In the genomic region with DNA sequence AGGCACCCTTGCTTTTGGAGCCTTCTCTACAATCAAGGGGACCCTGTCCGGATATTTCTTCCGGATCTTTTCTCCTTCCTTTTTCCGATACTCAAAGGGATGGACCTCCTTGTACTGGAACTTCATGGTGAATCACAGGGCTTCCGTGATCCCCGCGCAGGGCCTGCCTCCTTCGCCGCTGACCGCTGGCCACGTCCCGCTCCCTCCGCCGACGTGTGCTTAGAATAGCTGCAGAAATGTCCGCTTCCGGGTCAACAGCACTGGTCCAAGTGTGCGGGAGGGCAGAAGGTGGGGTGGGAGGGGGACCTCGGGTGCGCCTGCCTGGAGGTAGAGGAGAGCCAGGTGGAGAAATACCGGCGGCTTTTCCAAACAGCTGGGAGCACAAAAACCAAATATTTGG, we compare ENCODE assay signal across 27 cellular contexts.
"Had no signal": no experiment of that assay in that cellular context is flagged by ENCODE, and none has a peak within 500 bp of the region (broad histone marks: within the 10 kb centered on the region; RNA-seq: fewer than 3 reads in every experiment).

No MANE protein-coding gene starts in this region.

- H3K9me3 Mint-ChIP-seq: activated CD4-positive, alpha-beta T cell treated with anti-CD3 and anti-CD28 coated beads, Interleukin-2, amount 10 ng/mL, durations not matched to agents 7 days and 5 days; activated CD8-positive, alpha-beta T cell treated with anti-CD3 and anti-CD28 coated beads for 36 hours; activated naive CD4-positive, alpha-beta T cell treated with anti-CD3 and anti-CD28 coated beads, Interleukin-2, amount 10 ng/mL, durations not matched to agents 7 days and 5 days; activated naive CD4-positive, alpha-beta T cell treated with anti-CD3 and anti-CD28 coated beads, Interleukin-2, amount 50 U/mL, for 72 hours; activated naive CD8-positive, alpha-beta T cell treated with anti-CD3 and anti-CD28 coated beads, Interleukin-2, amount 10 ng/mL, durations not matched to agents 7 days and 5 days; activated T-cell treated with anti-CD3 and anti-CD28 coated beads, Interleukin-2, amount 50 U/mL, for 24 hours; activated T-cell treated with anti-CD3 and anti-CD28 coated beads, Interleukin-2, amount 50 U/mL, for 72 hours; brain; central memory CD8-positive, alpha-beta T cell; dendritic cell treated with granulocyte-macrophage colony-stimulating factor and Interleukin-4, amounts not matched to agents 40 ng/mL and 50 ng/mL, for 4 days; endodermal cell; WTC11 had no signal

- H3K27me3 Mint-ChIP-seq: activated CD4-positive, alpha-beta T cell treated with anti-CD3 and anti-CD28 coated beads, Interleukin-2, amount 10 ng/mL, durations not matched to agents 7 days and 5 days; activated CD8-positive, alpha-beta T cell treated with anti-CD3 and anti-CD28 coated beads for 36 hours; activated naive CD8-positive, alpha-beta T cell treated with anti-CD3 and anti-CD28 coated beads, Interleukin-2, amount 10 ng/mL, durations not matched to agents 7 days and 5 days; activated T-cell treated with anti-CD3 and anti-CD28 coated beads, Interleukin-2, amount 50 U/mL, for 24 hours; central memory CD8-positive, alpha-beta T cell had no signal

- H3K27ac ChIP-seq: ascending aorta, coronary artery, dorsolateral prefrontal cortex, esophagus muscularis mucosa, gastroesophageal sphincter, VCaP had no signal

- DNase-seq: activated CD4-positive, alpha-beta T cell treated with anti-CD3 and anti-CD28 coated beads for 1 hour; activated CD4-positive, alpha-beta T cell treated with anti-CD3 and anti-CD28 coated beads for 4 hours; activated CD4-positive, alpha-beta T cell treated with anti-CD3 and anti-CD28 coated beads, Interleukin-2, amount 10 ng/mL, durations not matched to agents 7 days and 5 days; activated CD4-positive, alpha-beta T cell treated with anti-CD3 and anti-CD28 coated beads, Interleukin-2, amount 50 U/mL, for 48 hours; activated CD8-positive, alpha-beta memory T cell treated with anti-CD3 and anti-CD28 coated beads for 24 hours; activated CD8-positive, alpha-beta T cell treated with anti-CD3 and anti-CD28 coated beads for 36 hours; activated gamma-delta T cell; activated naive CD4-positive, alpha-beta T cell; activated naive CD4-positive, alpha-beta T cell treated with anti-CD3 and anti-CD28 coated beads, Interleukin-2, amount 10 ng/mL, durations not matched to agents 7 days and 5 days; activated naive CD8-positive, alpha-beta T cell treated with anti-CD3 and anti-CD28 coated beads, Interleukin-2, amount 10 ng/mL, durations not matched to agents 7 days and 5 days; activated T-cell treated with anti-CD3 and anti-CD28 coated beads, Interleukin-2, amount 50 U/mL, for 24 hours; activated T-cell treated with anti-CD3 and anti-CD28 coated beads, Interleukin-2, amount 50 U/mL, for 72 hours; dorsolateral prefrontal cortex; effector memory CD4-positive, alpha-beta T cell; endodermal cell; erythroblast; foreskin melanocyte had no signal

- H3K4me3 Mint-ChIP-seq: activated CD4-positive, alpha-beta T cell treated with anti-CD3 and anti-CD28 coated beads, Interleukin-2, amount 10 ng/mL, durations not matched to agents 7 days and 5 days; activated CD8-positive, alpha-beta T cell treated with anti-CD3 and anti-CD28 coated beads for 36 hours; activated naive CD4-positive, alpha-beta T cell treated with anti-CD3 and anti-CD28 coated beads, Interleukin-2, amount 10 ng/mL, durations not matched to agents 7 days and 5 days; activated naive CD8-positive, alpha-beta T cell treated with anti-CD3 and anti-CD28 coated beads, Interleukin-2, amount 10 ng/mL, durations not matched to agents 7 days and 5 days; activated T-cell treated with anti-CD3 and anti-CD28 coated beads, Interleukin-2, amount 50 U/mL, for 24 hours; activated T-cell treated with anti-CD3 and anti-CD28 coated beads, Interleukin-2, amount 50 U/mL, for 72 hours; central memory CD8-positive, alpha-beta T cell; dendritic cell treated with granulocyte-macrophage colony-stimulating factor and Interleukin-4, amounts not matched to agents 40 ng/mL and 50 ng/mL, for 4 days; endodermal cell; WTC11 had no signal

- H3K36me3 Mint-ChIP-seq: activated naive CD4-positive, alpha-beta T cell treated with anti-CD3 and anti-CD28 coated beads, Interleukin-2, amount 10 ng/mL, durations not matched to agents 7 days and 5 days; activated naive CD4-positive, alpha-beta T cell treated with anti-CD3 and anti-CD28 coated beads, Interleukin-2, amount 50 U/mL, for 72 hours; activated naive CD8-positive, alpha-beta T cell treated with anti-CD3 and anti-CD28 coated beads, Interleukin-2, amount 10 ng/mL, durations not matched to agents 7 days and 5 days; WTC11 had no signal

- ATAC-seq: activated CD8-positive, alpha-beta T cell treated with anti-CD3 and anti-CD28 coated beads for 36 hours; activated naive CD4-positive, alpha-beta T cell treated with anti-CD3 and anti-CD28 coated beads, Interleukin-2, amount 50 U/mL, for 72 hours; activated T-cell treated with anti-CD3 and anti-CD28 coated beads, Interleukin-2, amount 50 U/mL, for 72 hours; gastroesophageal sphincter; WTC11 had no signal

- H3K27ac Mint-ChIP-seq: activated CD4-positive, alpha-beta T cell treated with anti-CD3 and anti-CD28 coated beads, Interleukin-2, amount 10 ng/mL, durations not matched to agents 7 days and 5 days; activated CD8-positive, alpha-beta T cell treated with anti-CD3 and anti-CD28 coated beads for 36 hours; activated naive CD4-positive, alpha-beta T cell treated with anti-CD3 and anti-CD28 coated beads, Interleukin-2, amount 10 ng/mL, durations not matched to agents 7 days and 5 days; activated naive CD4-positive, alpha-beta T cell treated with anti-CD3 and anti-CD28 coated beads, Interleukin-2, amount 50 U/mL, for 72 hours; activated naive CD8-positive, alpha-beta T cell treated with anti-CD3 and anti-CD28 coated beads, Interleukin-2, amount 10 ng/mL, durations not matched to agents 7 days and 5 days; activated T-cell treated with anti-CD3 and anti-CD28 coated beads, Interleukin-2, amount 50 U/mL, for 24 hours; activated T-cell treated with anti-CD3 and anti-CD28 coated beads, Interleukin-2, amount 50 U/mL, for 72 hours; brain; dendritic cell treated with granulocyte-macrophage colony-stimulating factor and Interleukin-4, amounts not matched to agents 40 ng/mL and 50 ng/mL, for 4 days; endodermal cell; WTC11 had no signal

- H3K4me1 Mint-ChIP-seq: endodermal cell, WTC11 had no signal
